Comparison of ENCODE assay signal across 18 cellular contexts in the genomic region with DNA sequence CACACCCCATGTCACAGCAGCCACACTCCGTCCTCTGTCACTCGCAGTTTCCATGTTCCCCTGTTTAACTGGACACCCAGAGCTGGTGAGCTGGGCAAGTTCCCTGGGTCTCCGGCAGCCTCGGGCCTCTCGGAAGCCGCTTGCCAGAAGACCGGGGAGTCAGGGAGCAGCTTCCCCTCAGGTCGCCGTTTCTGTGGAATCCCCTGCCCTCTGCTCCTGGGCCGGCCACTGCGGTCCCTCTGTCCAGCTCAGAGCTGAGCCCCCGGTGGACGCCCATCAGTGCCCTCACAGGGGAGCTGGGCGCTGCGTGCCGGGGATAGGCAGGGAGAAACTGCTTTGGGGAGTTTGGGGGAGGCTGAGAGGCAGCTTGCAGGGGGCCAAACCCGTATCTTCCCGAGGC.
"Had no signal": no experiment of that assay in that cellular context is flagged by ENCODE, and none has a peak within 500 bp of the region (broad histone marks: within the 10 kb centered on the region; RNA-seq: fewer than 3 reads in every experiment).

No MANE protein-coding gene starts in this region.

- H3K36me3 Mint-ChIP-seq: activated naive CD8-positive, alpha-beta T cell had no signal

- H3K36me3 ChIP-seq: brain microvascular endothelial cell, esophagus squamous epithelium, right lobe of liver, thyroid gland had no signal

- H3K27ac Mint-ChIP-seq: activated naive CD8-positive, alpha-beta T cell had no signal

- ATAC-seq: left lobe of liver, right lobe of liver had no signal

- H3K9me3 Mint-ChIP-seq: central memory CD8-positive, alpha-beta T cell; neural crest cell had no signal

- H3K9me3 ChIP-seq: esophagus squamous epithelium, psoas muscle, right lobe of liver, thyroid gland had no signal

- H3K27me3 ChIP-seq: esophagus squamous epithelium, right lobe of liver, thyroid gland had no signal

- H3K27ac ChIP-seq: brain microvascular endothelial cell, psoas muscle, right lobe of liver, thyroid gland, VCaP had no signal

- H3K4me3 ChIP-seq: coronary artery, esophagus squamous epithelium, psoas muscle, right lobe of liver, thyroid gland had no signal

- DNase-seq: activated CD4-positive, alpha-beta T cell treated with anti-CD3 and anti-CD28 coated beads for 1 hour; activated CD4-positive, alpha-beta T cell treated with anti-CD3 and anti-CD28 coated beads, Interleukin-2, amount 50 U/mL, for 4 hours; brain microvascular endothelial cell; effector CD8-positive, alpha-beta T cell; esophagus squamous epithelium; psoas muscle; right lobe of liver; small intestine; stimulated activated CD4-positive, alpha-beta T cell treated with anti-CD3 and anti-CD28 coated beads, Interleukin-4, amount 100 ng/mL, for 1 hour; SW 1271; T-helper 2 cell; thyroid gland had no signal

- H3K4me1 ChIP-seq: psoas muscle, right lobe of liver, thyroid gland had no signal

- H3K27me3 Mint-ChIP-seq: activated naive CD8-positive, alpha-beta T cell; central memory CD8-positive, alpha-beta T cell had no signal

- H3K4me3 Mint-ChIP-seq: activated naive CD8-positive, alpha-beta T cell; central memory CD8-positive, alpha-beta T cell; neural crest cell had no signal
